14 cellular contexts compared by ENCODE assay signal in genomic region chr13:94480672-94481145, GRCh38. TPM values are rescaled to one million over a fixed set of nuclear protein-coding genes. Genes with fewer than 3 reads are reported as not detected.
A peak's percentile ranks its signal among the peaks of the same experiment; 100 is the strongest.
DNase-seq lines count a peak whose midpoint lies in the region; ATAC-seq lines count a peak whose summit lies in the region.
"Had no signal": no experiment of that assay in that cellular context is flagged by ENCODE, and none has a peak within 500 bp of the region (broad histone marks: within the 10 kb centered on the region; RNA-seq: fewer than 3 reads in every experiment).

No MANE protein-coding gene starts in this region.

- peak overlapping the region; percentile 32 for H3K27ac Mint-ChIP-seq in activated CD8-positive, alpha-beta T cell treated with anti-CD3 and anti-CD28 coated beads, Interleukin-2, amount 10 ng/mL, durations not matched to agents 7 days and 5 days
- H3K27ac Mint-ChIP-seq: IgD-negative memory B cell, natural killer cell had no signal

- intact Hi-C loops in left ventricle myocardium superior (cut with micrococcal nuclease) = no loop called here

- no peak overlapping the region for H3K4me3 Mint-ChIP-seq in activated CD8-positive, alpha-beta T cell treated with anti-CD3 and anti-CD28 coated beads, Interleukin-2, amount 10 ng/mL, durations not matched to agents 7 days and 5 days
- H3K4me3 Mint-ChIP-seq: IgD-negative memory B cell, natural killer cell had no signal

- POLR2A ChIA-PET in activated CD8-positive, alpha-beta T cell treated with anti-CD3 and anti-CD28 coated beads, Interleukin-2, amount 10 ng/mL, durations not matched to agents 7 days and 5 days (lab: Charles Lee) = no interaction called here

- ATAC-seq in activated CD8-positive, alpha-beta T cell treated with anti-CD3 and anti-CD28 coated beads, Interleukin-2, amount 10 ng/mL, durations not matched to agents 7 days and 5 days = no peak
- ATAC-seq in left ventricle myocardium superior (peak; percentile 84), HG03108 (IDR thresholded peaks at IDR 0.05; ENCODE audit: unreplicated experiment) (no peak), HG03521 (IDR thresholded peaks at IDR 0.05; ENCODE audit: unreplicated experiment) (no peak), GM18498 (IDR thresholded peaks at IDR 0.05; ENCODE audit: unreplicated experiment) (no peak)
- ATAC-seq: natural killer cell had no signal

- CTCF ChIA-PET in activated CD8-positive, alpha-beta T cell treated with anti-CD3 and anti-CD28 coated beads, Interleukin-2, amount 10 ng/mL, durations not matched to agents 7 days and 5 days (lab: Charles Lee) = interaction anchor here (1.2 kb wide), 1 partner anchor 18 kb away, joined by 3 read pairs; no protein-coding TSS in a partner anchor

- H3K9me3 Mint-ChIP-seq in activated CD8-positive, alpha-beta T cell treated with anti-CD3 and anti-CD28 coated beads, Interleukin-2, amount 10 ng/mL, durations not matched to agents 7 days and 5 days (ENCODE audit: insufficient read depth) = no peaks in the 10 kb centered on the region
- H3K9me3 Mint-ChIP-seq: natural killer cell had no signal

- peak; percentile 74 to 81 for DNase-seq in AML-193 (lab: John Stamatoyannopoulos, UW)
- peak; percentile 63 to 74 for DNase-seq in Kasumi-1 (lab: John Stamatoyannopoulos, UW)
- no peak for DNase-seq in activated CD8-positive, alpha-beta T cell treated with anti-CD3 and anti-CD28 coated beads, Interleukin-2, amount 10 ng/mL, durations not matched to agents 7 days and 5 days
- peak; percentile 59 for DNase-seq in left ventricle myocardium superior
- DNase-seq in KG1 (lab: John Stamatoyannopoulos, UW) = no peak
- DNase-seq: adrenal gland; natural killer cell; NCI-H774; stimulated activated CD4-positive, alpha-beta T cell treated with anti-CD3 and anti-CD28 coated beads, Interleukin-4, amount 100 ng/mL, for 4 hours; upper lobe of left lung had no signal

- H3K4me1 Mint-ChIP-seq in activated CD8-positive, alpha-beta T cell treated with anti-CD3 and anti-CD28 coated beads, Interleukin-2, amount 10 ng/mL, durations not matched to agents 7 days and 5 days (ENCODE audit: low read depth) = peaks cover 5% of the 10 kb centered on the region
- H3K4me1 Mint-ChIP-seq: IgD-negative memory B cell, natural killer cell had no signal

- no peaks in the 10 kb centered on the region for H3K36me3 Mint-ChIP-seq in activated CD8-positive, alpha-beta T cell treated with anti-CD3 and anti-CD28 coated beads, Interleukin-2, amount 10 ng/mL, durations not matched to agents 7 days and 5 days (ENCODE audit: low read depth)
- H3K36me3 Mint-ChIP-seq: IgD-negative memory B cell, natural killer cell had no signal

- peaks cover 2% of the 10 kb centered on the region for H3K27me3 Mint-ChIP-seq in activated CD8-positive, alpha-beta T cell treated with anti-CD3 and anti-CD28 coated beads, Interleukin-2, amount 10 ng/mL, durations not matched to agents 7 days and 5 days (ENCODE audit: low read depth)

RNA-seq across cellular contexts. Expression of gene DCT, which starts 1.2 kb away (rescaled TPM):
- total RNA-seq in activated CD8-positive, alpha-beta T cell treated with anti-CD3 and anti-CD28 coated beads, Interleukin-2, amount 10 ng/mL, durations not matched to agents 7 days and 5 days = under 1 TPM in 1 of 2 experiments, not detected in 1; 0.05 TPM
- total RNA-seq in left ventricle myocardium superior = 0.12 TPM

Comparison
In these comparisons a context has a peak if more than half of its experiments do, and no peak if none do; other contexts are left out.
1. DNase-seq: peak in AML-193 (2 of 2), Kasumi-1 (2 of 2) and left ventricle myocardium superior (single experiment); none in activated CD8-positive, alpha-beta T cell treated with anti-CD3 and anti-CD28 coated beads, Interleukin-2, amount 10 ng/mL, durations not matched to agents 7 days and 5 days (single experiment) and KG1 (single experiment).